In the genomic region with DNA sequence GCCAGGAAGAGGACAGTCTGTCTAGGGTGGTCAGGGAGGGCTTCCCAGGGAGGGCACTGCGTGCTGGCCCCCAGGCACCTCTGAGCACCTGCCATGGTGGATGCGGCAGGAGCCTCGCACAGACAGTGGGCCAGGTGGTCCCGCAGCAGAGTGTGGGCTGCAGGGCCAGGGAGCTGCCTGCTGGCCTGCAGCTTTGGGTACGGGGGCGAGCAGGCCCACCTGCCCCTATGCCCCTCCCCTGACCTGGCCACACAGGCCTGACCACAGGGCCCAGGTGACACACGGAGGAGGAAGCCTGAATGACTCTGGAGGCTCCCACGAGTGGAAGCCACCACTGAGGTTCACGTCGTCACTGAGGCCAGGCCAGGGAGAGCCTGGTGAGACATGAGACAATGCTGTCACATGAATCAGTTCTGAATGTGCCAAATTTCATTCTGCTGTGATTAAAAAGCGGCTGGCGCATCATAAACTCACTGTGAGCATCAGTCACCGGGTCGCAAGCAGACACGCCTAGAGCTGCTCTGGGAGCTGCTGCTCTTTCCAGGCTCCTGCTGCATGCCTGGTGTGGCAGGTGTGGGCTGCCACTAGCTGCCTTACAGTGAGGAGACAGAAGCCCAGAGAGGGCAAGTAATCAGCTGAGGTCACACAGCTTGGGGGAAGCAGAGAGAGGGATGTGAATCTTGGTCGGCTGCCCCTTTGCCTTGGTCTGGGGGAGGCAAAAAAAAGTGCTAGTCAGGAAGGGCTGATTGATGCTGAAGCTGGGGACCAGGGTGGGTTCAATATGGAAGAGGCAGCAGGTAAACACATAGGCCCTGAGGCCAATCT, we compare ENCODE assay signal across 1 cellular context.
TF ChIP-seq lines count a peak whose summit lies in the region.

No MANE protein-coding gene starts in this region.

TF ChIP-seq in GM23338, 12 proteins besides CTCF, POLR2A, EP300 and RAD21 (continued from another document):
- TF ChIP-seq, protein P1, sequence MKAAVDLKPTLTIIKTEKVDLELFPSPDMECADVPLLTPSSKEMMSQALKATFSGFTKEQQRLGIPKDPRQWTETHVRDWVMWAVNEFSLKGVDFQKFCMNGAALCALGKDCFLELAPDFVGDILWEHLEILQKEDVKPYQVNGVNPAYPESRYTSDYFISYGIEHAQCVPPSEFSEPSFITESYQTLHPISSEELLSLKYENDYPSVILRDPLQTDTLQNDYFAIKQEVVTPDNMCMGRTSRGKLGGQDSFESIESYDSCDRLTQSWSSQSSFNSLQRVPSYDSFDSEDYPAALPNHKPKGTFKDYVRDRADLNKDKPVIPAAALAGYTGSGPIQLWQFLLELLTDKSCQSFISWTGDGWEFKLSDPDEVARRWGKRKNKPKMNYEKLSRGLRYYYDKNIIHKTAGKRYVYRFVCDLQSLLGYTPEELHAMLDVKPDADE (IDR thresholded peaks at IDR 0.05), result no peak
- no peak for TF ChIP-seq JUNB (IDR thresholded peaks at IDR 0.05; ENCODE audit: unreplicated experiment)
- TF ChIP-seq EZH2 (IDR thresholded peaks at IDR 0.05; ENCODE audit: low read depth, unreplicated experiment), result no peak
- TF ChIP-seq STAT1 (IDR thresholded peaks at IDR 0.05; ENCODE audit: unreplicated experiment), result no peak
